In the genomic region with DNA sequence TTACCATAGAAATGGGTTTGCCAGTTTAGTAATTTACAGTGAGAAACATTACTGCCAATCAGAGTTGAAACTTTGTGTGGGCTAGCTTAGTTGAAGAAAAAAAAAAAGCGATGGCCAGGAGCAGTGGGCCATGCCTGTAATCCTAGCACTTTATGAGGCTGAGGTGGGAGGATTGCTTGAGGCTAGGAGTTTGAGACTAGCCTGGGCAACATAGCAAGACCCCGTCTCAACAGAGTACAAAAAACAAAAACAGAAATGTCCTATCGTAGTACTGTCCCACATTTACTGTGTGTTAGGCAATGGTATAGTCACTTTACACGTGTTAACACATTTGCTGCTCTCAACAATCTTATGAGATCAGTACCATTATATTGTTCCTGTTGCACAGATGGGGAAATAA, we compare ENCODE assay signal across 1 cellular context.
TF ChIP-seq lines count a peak whose summit lies in the region.

No MANE protein-coding gene starts in this region.

TF ChIP-seq in GM12878, 131 proteins besides CTCF, POLR2A, EP300 and RAD21:
- TF ChIP-seq PRDM15 (CRISPR knock-in tag; IDR thresholded peaks at IDR 0.05), result no peak
- no peak for TF ChIP-seq KDM1A (IDR thresholded peaks at IDR 0.05; ENCODE audit: borderline replicate concordance)
- no peak for TF ChIP-seq NR2F1 (conservative IDR thresholded peaks at IDR 0.05)
- no peak for TF ChIP-seq PAX8 (IDR thresholded peaks at IDR 0.05)
- no peak for TF ChIP-seq RUNX3 (IDR thresholded peaks at IDR 0.05; ENCODE audit: low read length)
- TF ChIP-seq, protein P1, sequence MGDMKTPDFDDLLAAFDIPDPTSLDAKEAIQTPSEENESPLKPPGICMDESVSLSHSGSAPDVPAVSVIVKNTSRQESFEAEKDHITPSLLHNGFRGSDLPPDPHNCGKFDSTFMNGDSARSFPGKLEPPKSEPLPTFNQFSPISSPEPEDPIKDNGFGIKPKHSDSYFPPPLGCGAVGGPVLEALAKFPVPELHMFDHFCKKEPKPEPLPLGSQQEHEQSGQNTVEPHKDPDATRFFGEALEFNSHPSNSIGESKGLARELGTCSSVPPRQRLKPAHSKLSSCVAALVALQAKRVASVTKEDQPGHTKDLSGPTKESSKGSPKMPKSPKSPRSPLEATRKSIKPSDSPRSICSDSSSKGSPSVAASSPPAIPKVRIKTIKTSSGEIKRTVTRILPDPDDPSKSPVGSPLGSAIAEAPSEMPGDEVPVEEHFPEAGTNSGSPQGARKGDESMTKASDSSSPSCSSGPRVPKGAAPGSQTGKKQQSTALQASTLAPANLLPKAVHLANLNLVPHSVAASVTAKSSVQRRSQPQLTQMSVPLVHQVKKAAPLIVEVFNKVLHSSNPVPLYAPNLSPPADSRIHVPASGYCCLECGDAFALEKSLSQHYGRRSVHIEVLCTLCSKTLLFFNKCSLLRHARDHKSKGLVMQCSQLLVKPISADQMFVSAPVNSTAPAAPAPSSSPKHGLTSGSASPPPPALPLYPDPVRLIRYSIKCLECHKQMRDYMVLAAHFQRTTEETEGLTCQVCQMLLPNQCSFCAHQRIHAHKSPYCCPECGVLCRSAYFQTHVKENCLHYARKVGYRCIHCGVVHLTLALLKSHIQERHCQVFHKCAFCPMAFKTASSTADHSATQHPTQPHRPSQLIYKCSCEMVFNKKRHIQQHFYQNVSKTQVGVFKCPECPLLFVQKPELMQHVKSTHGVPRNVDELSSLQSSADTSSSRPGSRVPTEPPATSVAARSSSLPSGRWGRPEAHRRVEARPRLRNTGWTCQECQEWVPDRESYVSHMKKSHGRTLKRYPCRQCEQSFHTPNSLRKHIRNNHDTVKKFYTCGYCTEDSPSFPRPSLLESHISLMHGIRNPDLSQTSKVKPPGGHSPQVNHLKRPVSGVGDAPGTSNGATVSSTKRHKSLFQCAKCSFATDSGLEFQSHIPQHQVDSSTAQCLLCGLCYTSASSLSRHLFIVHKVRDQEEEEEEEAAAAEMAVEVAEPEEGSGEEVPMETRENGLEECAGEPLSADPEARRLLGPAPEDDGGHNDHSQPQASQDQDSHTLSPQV (IDR thresholded peaks at IDR 0.05), result no peak
- no peak for TF ChIP-seq CBFB (IDR thresholded peaks at IDR 0.05; ENCODE audit: low read depth)
- TF ChIP-seq, protein P2, sequence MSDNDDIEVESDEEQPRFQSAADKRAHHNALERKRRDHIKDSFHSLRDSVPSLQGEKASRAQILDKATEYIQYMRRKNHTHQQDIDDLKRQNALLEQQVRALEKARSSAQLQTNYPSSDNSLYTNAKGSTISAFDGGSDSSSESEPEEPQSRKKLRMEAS (IDR thresholded peaks at IDR 0.05; ENCODE audit: low read depth, low read length), result no peak
- TF ChIP-seq NRF1 (conservative IDR thresholded peaks at IDR 0.05; ENCODE audit: low read depth, low read length), result no peak
- no peak for TF ChIP-seq KLF5 (IDR thresholded peaks at IDR 0.05; ENCODE audit: partially characterized antibody)
- TF ChIP-seq SRF (IDR thresholded peaks at IDR 0.05; ENCODE audit: low read depth in 2 of 2, low read length in 2 of 2), result no peak
- TF ChIP-seq IKZF2 (IDR thresholded peaks at IDR 0.05), result no peak
- no peak for TF ChIP-seq SUZ12 (IDR thresholded peaks at IDR 0.05; ENCODE audit: unreplicated experiment)
- TF ChIP-seq, protein P3, sequence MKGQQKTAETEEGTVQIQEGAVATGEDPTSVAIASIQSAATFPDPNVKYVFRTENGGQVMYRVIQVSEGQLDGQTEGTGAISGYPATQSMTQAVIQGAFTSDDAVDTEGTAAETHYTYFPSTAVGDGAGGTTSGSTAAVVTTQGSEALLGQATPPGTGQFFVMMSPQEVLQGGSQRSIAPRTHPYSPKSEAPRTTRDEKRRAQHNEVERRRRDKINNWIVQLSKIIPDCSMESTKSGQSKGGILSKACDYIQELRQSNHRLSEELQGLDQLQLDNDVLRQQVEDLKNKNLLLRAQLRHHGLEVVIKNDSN (IDR thresholded peaks at IDR 0.05; ENCODE audit: borderline replicate concordance, extremely low read length, insufficient read depth, low read depth, low read length), result no peak
- TF ChIP-seq, protein P4, sequence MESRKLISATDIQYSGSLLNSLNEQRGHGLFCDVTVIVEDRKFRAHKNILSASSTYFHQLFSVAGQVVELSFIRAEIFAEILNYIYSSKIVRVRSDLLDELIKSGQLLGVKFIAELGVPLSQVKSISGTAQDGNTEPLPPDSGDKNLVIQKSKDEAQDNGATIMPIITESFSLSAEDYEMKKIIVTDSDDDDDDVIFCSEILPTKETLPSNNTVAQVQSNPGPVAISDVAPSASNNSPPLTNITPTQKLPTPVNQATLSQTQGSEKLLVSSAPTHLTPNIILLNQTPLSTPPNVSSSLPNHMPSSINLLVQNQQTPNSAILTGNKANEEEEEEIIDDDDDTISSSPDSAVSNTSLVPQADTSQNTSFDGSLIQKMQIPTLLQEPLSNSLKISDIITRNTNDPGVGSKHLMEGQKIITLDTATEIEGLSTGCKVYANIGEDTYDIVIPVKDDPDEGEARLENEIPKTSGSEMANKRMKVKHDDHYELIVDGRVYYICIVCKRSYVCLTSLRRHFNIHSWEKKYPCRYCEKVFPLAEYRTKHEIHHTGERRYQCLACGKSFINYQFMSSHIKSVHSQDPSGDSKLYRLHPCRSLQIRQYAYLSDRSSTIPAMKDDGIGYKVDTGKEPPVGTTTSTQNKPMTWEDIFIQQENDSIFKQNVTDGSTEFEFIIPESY (IDR thresholded peaks at IDR 0.05), result no peak
- TF ChIP-seq CEBPZ (IDR thresholded peaks at IDR 0.05; ENCODE audit: low read depth, low read length), result no peak
- no peak for TF ChIP-seq DPF2 (IDR thresholded peaks at IDR 0.05)
- TF ChIP-seq ETV6 (conservative IDR thresholded peaks at IDR 0.05 in 1 of 2, IDR thresholded peaks at IDR 0.05 in 1 of 2; ENCODE audit: borderline replicate concordance in 1 of 2, low read depth in 1 of 2), result no peak
